Comparison of ENCODE assay signal across 29 cellular contexts in genomic region chrX:124842205-124842604, GRCh38.
"Had no signal": no experiment of that assay in that cellular context is flagged by ENCODE, and none has a peak within 500 bp of the region (broad histone marks: within the 10 kb centered on the region; RNA-seq: fewer than 3 reads in every experiment).

No MANE protein-coding gene starts in this region.

- FAIRE-seq: small intestine, urothelium cell line had no signal

- H3K4me3 Mint-ChIP-seq: natural killer cell; nephron; neural progenitor cell; stimulated activated memory B cell treated with anti-CD40 and anti-IgM and Interleukin-4, amounts not matched to agents 10 μg/mL and 1 μg/mL and 100 μg/mL, for 72 hours; stimulated activated naive CD8-positive, alpha-beta T cell treated with anti-CD3 and anti-CD28 coated beads, Interleukin-15, amount 100 ng/mL, for 72 hours had no signal

- H3K27ac Mint-ChIP-seq: natural killer cell; nephron; neural progenitor cell; progenitor cell of endocrine pancreas; stimulated activated memory B cell treated with anti-CD40 and anti-IgM and Interleukin-4, amounts not matched to agents 10 μg/mL and 1 μg/mL and 100 μg/mL, for 72 hours; stimulated activated naive CD8-positive, alpha-beta T cell treated with anti-CD3 and anti-CD28 coated beads, Interleukin-15, amount 100 ng/mL, for 72 hours had no signal

- ATAC-seq: natural killer cell; psoas muscle; right cardiac atrium; stimulated activated memory B cell treated with anti-CD40 and anti-IgM and Interleukin-4, amounts not matched to agents 10 μg/mL and 1 μg/mL and 100 μg/mL, for 72 hours; stimulated activated naive CD8-positive, alpha-beta T cell treated with anti-CD3 and anti-CD28 coated beads, Interleukin-15, amount 100 ng/mL, for 72 hours; stimulated activated naive CD8-positive, alpha-beta T cell treated with anti-CD3 and anti-CD28 coated beads, Interleukin-15, Interleukin-2, amounts not matched to agents 100 U/mL and 50 U/mL, for 24 hours had no signal

- H3K4me3 ChIP-seq: neural progenitor cell, ovary, psoas muscle, right lobe of liver, sigmoid colon, suprapubic skin, testis, tibial artery, upper lobe of left lung, vagina had no signal

- H3K36me3 Mint-ChIP-seq: natural killer cell; neural progenitor cell; stimulated activated memory B cell treated with anti-CD40 and anti-IgM and Interleukin-4, amounts not matched to agents 10 μg/mL and 1 μg/mL and 100 μg/mL, for 72 hours had no signal

- H3K4me1 ChIP-seq: neural progenitor cell, parathyroid adenoma, psoas muscle, right lobe of liver, sigmoid colon, suprapubic skin, testis, tibial artery, upper lobe of left lung, vagina had no signal

- H3K9me3 ChIP-seq: ovary, psoas muscle, right lobe of liver, sigmoid colon, suprapubic skin, testis, tibial artery, upper lobe of left lung, vagina had no signal

- H3K27me3 Mint-ChIP-seq: progenitor cell of endocrine pancreas; stimulated activated memory B cell treated with anti-CD40 and anti-IgM and Interleukin-4, amounts not matched to agents 10 μg/mL and 1 μg/mL and 100 μg/mL, for 72 hours; stimulated activated naive CD8-positive, alpha-beta T cell treated with anti-CD3 and anti-CD28 coated beads, Interleukin-15, amount 100 ng/mL, for 72 hours had no signal

- H3K9me3 Mint-ChIP-seq: natural killer cell; nephron; neural progenitor cell; stimulated activated memory B cell treated with anti-CD40 and anti-IgM and Interleukin-4, amounts not matched to agents 10 μg/mL and 1 μg/mL and 100 μg/mL, for 72 hours; stimulated activated naive CD8-positive, alpha-beta T cell treated with anti-CD3 and anti-CD28 coated beads, Interleukin-15, amount 100 ng/mL, for 72 hours had no signal

- H2AFZ ChIP-seq: neural progenitor cell, parathyroid adenoma had no signal

- H3K27me3 ChIP-seq: neural progenitor cell, ovary, right lobe of liver, sigmoid colon, suprapubic skin, testis, tibial artery, upper lobe of left lung, vagina had no signal

- H3K4me1 Mint-ChIP-seq: natural killer cell; nephron; stimulated activated memory B cell treated with anti-CD40 and anti-IgM and Interleukin-4, amounts not matched to agents 10 μg/mL and 1 μg/mL and 100 μg/mL, for 72 hours; stimulated activated naive CD8-positive, alpha-beta T cell treated with anti-CD3 and anti-CD28 coated beads, Interleukin-15, amount 100 ng/mL, for 72 hours had no signal

- H3K9ac ChIP-seq: neural progenitor cell, parathyroid adenoma had no signal

- DNase-seq: natural killer cell; occipital lobe; ovary; posterior cingulate gyrus; psoas muscle; right cardiac atrium; right lobe of liver; sigmoid colon; small intestine; stimulated activated CD4-positive, alpha-beta T cell treated with anti-CD3 and anti-CD28 coated beads, Interleukin-15, amount 100 ng/mL, for 24 hours; stimulated activated CD4-positive, alpha-beta T cell treated with anti-CD3 and anti-CD28 coated beads, Interleukin-2, amount 100 ng/mL, for 24 hours; stimulated activated CD4-positive, alpha-beta T cell treated with anti-CD3 and anti-CD28 coated beads, Interleukin-2, amount 100 ng/mL, for 48 hours; stimulated activated CD4-positive, alpha-beta T cell treated with anti-CD3 and anti-CD28 coated beads, Interleukin-4, amount 100 ng/mL, for 24 hours; stimulated activated naive CD4-positive, alpha-beta T cell; stimulated activated naive CD8-positive, alpha-beta T cell treated with anti-CD3 and anti-CD28 coated beads, Interleukin-15, amount 100 ng/mL, for 72 hours; stimulated activated naive CD8-positive, alpha-beta T cell treated with anti-CD3 and anti-CD28 coated beads, Interleukin-15, Interleukin-2, amounts not matched to agents 100 U/mL and 50 U/mL, for 24 hours; substantia nigra; testis; tibial artery; trophoblast cell; upper lobe of left lung had no signal

- H3K4me2 ChIP-seq: neural progenitor cell had no signal

- H3K79me2 ChIP-seq: parathyroid adenoma had no signal

- H3K36me3 ChIP-seq: neural progenitor cell, ovary, right lobe of liver, sigmoid colon, suprapubic skin, tibial artery, upper lobe of left lung, vagina had no signal

- H3K27ac ChIP-seq: neural progenitor cell, ovary, parathyroid adenoma, psoas muscle, right lobe of liver, sigmoid colon, suprapubic skin, testis, tibial artery, upper lobe of left lung, vagina had no signal
